17 cellular contexts compared by ENCODE assay signal in the genomic region with DNA sequence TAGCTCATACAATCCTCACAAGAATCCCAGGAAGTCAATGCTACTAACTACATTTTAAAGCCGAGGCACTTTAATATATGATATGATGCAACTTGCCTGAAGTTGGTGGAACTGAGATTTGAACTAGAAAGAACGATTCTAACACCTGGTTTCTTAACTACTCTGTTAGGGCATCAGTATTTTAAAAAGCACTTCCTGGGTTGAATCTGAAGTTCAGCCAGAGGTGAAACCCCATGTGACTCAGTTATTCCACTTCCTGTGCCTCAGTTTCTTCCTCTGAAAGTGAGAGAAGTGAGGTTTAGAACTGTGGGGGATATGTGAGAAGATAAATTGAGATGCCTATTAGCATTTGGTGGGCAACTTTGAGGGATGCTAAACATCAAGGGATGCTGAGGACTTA.
"Had no signal": no experiment of that assay in that cellular context is flagged by ENCODE, and none has a peak within 500 bp of the region (broad histone marks: within the 10 kb centered on the region; RNA-seq: fewer than 3 reads in every experiment).

No MANE protein-coding gene starts in this region.

- H3K4me1 Mint-ChIP-seq: central memory CD8-positive, alpha-beta T cell; neural crest cell had no signal

- H3K27me3 Mint-ChIP-seq: activated naive CD4-positive, alpha-beta T cell treated with anti-CD3 and anti-CD28 coated beads, Interleukin-2, amount 50 U/mL, for 24 hours had no signal

- H3K27ac Mint-ChIP-seq: activated CD4-positive, alpha-beta memory T cell treated with anti-CD3 and anti-CD28 coated beads for 36 hours; activated naive CD4-positive, alpha-beta T cell treated with anti-CD3 and anti-CD28 coated beads, Interleukin-2, amount 50 U/mL, for 24 hours; activated T-helper 2 cell treated with anti-CD3 and anti-CD28 coated beads, Interferon-gamma antibody, Interleukin-2, Interleukin-4, amounts not matched to agents 10 μg/mL and 5 μg/mL and 100 μg/mL, durations not matched to agents 14 hours and 24 hours and 36 hours; T-helper 2 cell treated with Interferon-gamma antibody and Interleukin-4, amounts not matched to agents 5 μg/mL and 100 μg/mL, for 36 hours had no signal

- DNase-seq: activated CD4-positive, alpha-beta memory T cell treated with anti-CD3 and anti-CD28 coated beads for 36 hours; activated CD4-positive, CD25-positive, alpha-beta regulatory T cell; anterior cingulate cortex; brain microvascular endothelial cell; islet precursor cell; left lung; mammary epithelial cell; sigmoid colon; spleen; stimulated activated CD4-positive, alpha-beta T cell treated with anti-CD3 and anti-CD28 coated beads, Interleukin-2, amount 100 ng/mL, for 24 hours; thyroid gland had no signal

- ATAC-seq: esophagus mucosa, left lung had no signal

- H3K9me3 Mint-ChIP-seq: activated CD4-positive, alpha-beta memory T cell treated with anti-CD3 and anti-CD28 coated beads for 36 hours; activated naive CD4-positive, alpha-beta T cell treated with anti-CD3 and anti-CD28 coated beads, Interleukin-2, amount 50 U/mL, for 24 hours; central memory CD8-positive, alpha-beta T cell; neural crest cell; T-helper 2 cell treated with Interferon-gamma antibody and Interleukin-4, amounts not matched to agents 5 μg/mL and 100 μg/mL, for 36 hours had no signal

- H3K36me3 Mint-ChIP-seq: activated CD4-positive, alpha-beta memory T cell treated with anti-CD3 and anti-CD28 coated beads for 36 hours; activated naive CD4-positive, alpha-beta T cell treated with anti-CD3 and anti-CD28 coated beads, Interleukin-2, amount 50 U/mL, for 24 hours had no signal

- H3K4me3 Mint-ChIP-seq: activated CD4-positive, alpha-beta memory T cell treated with anti-CD3 and anti-CD28 coated beads for 36 hours; activated naive CD4-positive, alpha-beta T cell treated with anti-CD3 and anti-CD28 coated beads, Interleukin-2, amount 50 U/mL, for 24 hours; central memory CD8-positive, alpha-beta T cell; neural crest cell; T-helper 2 cell treated with Interferon-gamma antibody and Interleukin-4, amounts not matched to agents 5 μg/mL and 100 μg/mL, for 36 hours had no signal
